Comparison of ENCODE assay signal across 8 cellular contexts in genomic region chr16:9258423-9259051, GRCh38.
DNase-seq lines count a peak whose midpoint lies in the region; ATAC-seq and TF ChIP-seq lines count a peak whose summit lies in the region.

No MANE protein-coding gene starts in this region.

- TF ChIP-seq POLR2A in esophagus muscularis mucosa (IDR thresholded peaks at IDR 0.05; ENCODE audit: low read depth), result no peak

- H3K4me3 Mint-ChIP-seq in nephron progenitor cell, result no peak overlapping the region
- H3K4me3 Mint-ChIP-seq in naive thymus-derived CD4-positive, alpha-beta T cell, result no peak overlapping the region

- no peak overlapping the region for H3K27ac ChIP-seq in RWPE2 (ENCODE audit: poor library complexity, severe bottlenecking)
- H3K27ac ChIP-seq in esophagus muscularis mucosa (replicated peaks in 1 of 4), result no peak overlapping the region
- H3K27ac ChIP-seq in naive thymus-derived CD4-positive, alpha-beta T cell (ENCODE audit: low read depth, low read length), result no peak overlapping the region

- H3K27me3 ChIP-seq in RWPE2 (ENCODE audit: insufficient read depth, poor library complexity, severe bottlenecking) (no peaks in the 10 kb centered on the region), esophagus muscularis mucosa (peaks cover 0 to 32% (median 0%) of the 10 kb centered on the region in 4 donors)
- H3K27me3 ChIP-seq in naive thymus-derived CD4-positive, alpha-beta T cell (ENCODE audit: control insufficient read depth in 2 of 2, insufficient read depth in 2 of 2, low read length in 2 of 2), result peaks cover 0 to 4% of the 10 kb centered on the region in 2 donors

- CTCF ChIA-PET in naive thymus-derived CD4-positive, alpha-beta T cell (lab: Charles Lee), result no interaction called here

- WGBS in esophagus muscularis mucosa, result 46% methylated on average over 9 of the region's 14 CpGs

- no peak overlapping the region for H3K27ac Mint-ChIP-seq in nephron progenitor cell
- no peak overlapping the region for H3K27ac Mint-ChIP-seq in naive thymus-derived CD4-positive, alpha-beta T cell

- no peaks in the 10 kb centered on the region for H3K4me1 ChIP-seq in RWPE2 (ENCODE audit: insufficient read depth, poor library complexity, severe bottlenecking)
- H3K4me1 ChIP-seq in esophagus muscularis mucosa, result no peaks in the 10 kb centered on the region
- no peaks in the 10 kb centered on the region for H3K4me1 ChIP-seq in naive thymus-derived CD4-positive, alpha-beta T cell (ENCODE audit: control insufficient read depth in 2 of 2, insufficient read depth in 2 of 2, low read length in 2 of 2)

- ATAC-seq in HG02884 (IDR thresholded peaks at IDR 0.05; ENCODE audit: unreplicated experiment) (peak; percentile 76), RWPE2 (ENCODE audit: low read depth) (peak; percentile 54; the same call in 2 of the 3 replicates)
- no peak for ATAC-seq in naive thymus-derived CD4-positive, alpha-beta T cell

- H3K9me3 ChIP-seq in RWPE2 (ENCODE audit: severe bottlenecking), result no peaks in the 10 kb centered on the region
- H3K9me3 ChIP-seq in esophagus muscularis mucosa, result no peaks in the 10 kb centered on the region
- no peaks in the 10 kb centered on the region for H3K9me3 ChIP-seq in naive thymus-derived CD4-positive, alpha-beta T cell (ENCODE audit: control insufficient read depth in 2 of 3, low read length in 3 of 3)

- POLR2A ChIA-PET in naive thymus-derived CD4-positive, alpha-beta T cell (lab: Charles Lee), result no interaction called here

- TF ChIP-seq CTCF in RWPE2 (IDR thresholded peaks at IDR 0.05; ENCODE audit: poor library complexity, severe bottlenecking), result peak; percentile 77
- peak; percentile 38 to 58 (median 38) for TF ChIP-seq CTCF in esophagus muscularis mucosa (IDR thresholded peaks at IDR 0.05)
- TF ChIP-seq CTCF in nephron progenitor cell (IDR thresholded peaks at IDR 0.05), result peak; percentile 80

- H3K4me1 Mint-ChIP-seq in nephron progenitor cell, result peaks cover 17% of the 10 kb centered on the region
- H3K4me1 Mint-ChIP-seq in naive thymus-derived CD4-positive, alpha-beta T cell, result peaks cover 0 to 2% (median 0%) of the 10 kb centered on the region in 7 donors

- peaks cover 9% of the 10 kb centered on the region for H3K9me3 Mint-ChIP-seq in nephron progenitor cell
- H3K9me3 Mint-ChIP-seq in naive thymus-derived CD4-positive, alpha-beta T cell, result peaks cover 0 to 6% (median 3%) of the 10 kb centered on the region in 11 donors

- H3K36me3 ChIP-seq in RWPE2 (ENCODE audit: low read depth), result no peaks in the 10 kb centered on the region
- H3K36me3 ChIP-seq in esophagus muscularis mucosa, result no peaks in the 10 kb centered on the region
- H3K36me3 ChIP-seq in naive thymus-derived CD4-positive, alpha-beta T cell (ENCODE audit: control insufficient read depth in 2 of 3, insufficient read depth in 3 of 3, low read length in 3 of 3), result no peaks in the 10 kb centered on the region

- H3K36me3 Mint-ChIP-seq in nephron progenitor cell (ENCODE audit: low read depth), result no peaks in the 10 kb centered on the region
- H3K36me3 Mint-ChIP-seq in naive thymus-derived CD4-positive, alpha-beta T cell, result no peaks in the 10 kb centered on the region

- H3K27me3 Mint-ChIP-seq in nephron progenitor cell (ENCODE audit: low read depth, poor library complexity), result no peaks in the 10 kb centered on the region
- peaks cover 0 to 42% (median 22%) of the 10 kb centered on the region in 5 donors for H3K27me3 Mint-ChIP-seq in naive thymus-derived CD4-positive, alpha-beta T cell

- intact Hi-C loops in esophagus muscularis mucosa (cut with DNase I), result no loop called here
- intact Hi-C loops in naive thymus-derived CD4-positive, alpha-beta T cell (cut with micrococcal nuclease), result no loop called here

- H3K4me3 ChIP-seq in RWPE2 (ENCODE audit: severe bottlenecking) (no peak overlapping the region), esophagus muscularis mucosa (no peak overlapping the region)
- no peak overlapping the region for H3K4me3 ChIP-seq in naive thymus-derived CD4-positive, alpha-beta T cell (ENCODE audit: low read length)

- DNase-seq in NCI-H748 (lab: John Stamatoyannopoulos, UW; ENCODE audit: unreplicated experiment) (peak; percentile 57), NCI-H748 treated with DMSO at 0.1 percent for 48 hours (lab: John Stamatoyannopoulos, UW) (no peak), RWPE2 (ENCODE audit: low spot score) (no peak), esophagus muscularis mucosa (ENCODE audit: extremely low spot score) (no peak), nephron progenitor cell (peak; percentile 61), epidermal melanocyte (ENCODE audit: insufficient read length, low spot score) (no peak)
- DNase-seq in naive thymus-derived CD4-positive, alpha-beta T cell, result no peak

- TF ChIP-seq EP300 in esophagus muscularis mucosa (IDR thresholded peaks at IDR 0.05), result no peak

Comparison
In these comparisons a context has a peak if more than half of its experiments do, and no peak if none do; other contexts are left out.
1. DNase-seq: peak in NCI-H748 (single experiment) and nephron progenitor cell (single experiment); none in NCI-H748 treated with DMSO at 0.1 percent for 48 hours (single experiment), RWPE2 (single experiment), esophagus muscularis mucosa (single experiment), epidermal melanocyte (single experiment) and naive thymus-derived CD4-positive, alpha-beta T cell (0 of 9).
2. Peak in every context shown above with its lines, with median percentiles within 50 percentile points of each other: CTCF ChIP-seq.